Comparison of ENCODE assay signal across 9 cellular contexts in the genomic region with DNA sequence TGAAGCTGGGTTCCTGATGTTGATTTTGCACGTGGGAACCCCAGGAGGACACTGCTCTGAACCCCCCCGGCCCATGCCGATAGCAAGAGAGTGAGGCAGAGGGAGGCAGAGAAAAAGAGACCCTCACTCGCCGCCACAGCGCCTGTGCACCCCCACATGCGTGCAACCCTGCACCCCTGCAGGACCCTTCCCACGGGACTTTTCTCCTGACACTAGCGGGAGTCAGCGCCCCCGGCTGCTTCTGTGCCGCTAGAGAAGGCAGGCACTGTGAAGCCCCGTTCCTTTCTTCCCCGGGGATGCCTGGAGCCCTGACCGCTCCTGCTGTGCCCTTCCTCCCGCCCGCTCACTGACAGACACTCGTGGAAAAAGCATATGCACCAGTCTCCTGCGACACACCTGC.
DNase-seq lines count a peak whose midpoint lies in the region; ATAC-seq and TF ChIP-seq lines count a peak whose summit lies in the region.
"Had no signal": no experiment of that assay in that cellular context is flagged by ENCODE, and none has a peak within 500 bp of the region (broad histone marks: within the 10 kb centered on the region; RNA-seq: fewer than 3 reads in every experiment).

No MANE protein-coding gene starts in this region.

- no peaks in the 10 kb centered on the region for H3K36me3 Mint-ChIP-seq in endothelial cell (ENCODE audit: low read depth, unreplicated experiment)

- H3K4me1 Mint-ChIP-seq in endothelial cell (ENCODE audit: unreplicated experiment), result peaks cover 27% of the 10 kb centered on the region

- peak; percentile 81 for DNase-seq in mesenteric fat pad (ENCODE audit: low spot score)
- DNase-seq in stimulated activated CD4-positive, alpha-beta T cell treated with anti-CD3 and anti-CD28 coated beads, Interleukin-2, amount 100 ng/mL, for 48 hours, result no peak
- DNase-seq in COLO829 (ENCODE audit: low spot score), result no peak
- no peak for DNase-seq in endothelial cell (ENCODE audit: low spot score)
- no peak for DNase-seq in T-helper 9 cell
- DNase-seq: DMS79 treated with DMSO at 0.1 percent for 48 hours had no signal

- no peak overlapping the region for H3K27ac Mint-ChIP-seq in endothelial cell (ENCODE audit: unreplicated experiment)

- H3K9me3 Mint-ChIP-seq in endothelial cell (ENCODE audit: unreplicated experiment), result no peaks in the 10 kb centered on the region

- H3K4me3 Mint-ChIP-seq in endothelial cell (ENCODE audit: unreplicated experiment), result no peak overlapping the region

- ATAC-seq in GM18873 (IDR thresholded peaks at IDR 0.05; ENCODE audit: low FRiP score, unreplicated experiment), result peak; percentile 24
- peak; percentile 15 for ATAC-seq in GM21786 (IDR thresholded peaks at IDR 0.05; ENCODE audit: unreplicated experiment)
- ATAC-seq in HG03280 (IDR thresholded peaks at IDR 0.05; ENCODE audit: unreplicated experiment), result peak; percentile 16

- peaks cover 4% of the 10 kb centered on the region for H3K27me3 Mint-ChIP-seq in endothelial cell (ENCODE audit: unreplicated experiment)

- no peak for TF ChIP-seq CTCF in endothelial cell (IDR thresholded peaks at IDR 0.05; ENCODE audit: unreplicated experiment)
